8 cellular contexts compared by ENCODE assay signal in the genomic region with DNA sequence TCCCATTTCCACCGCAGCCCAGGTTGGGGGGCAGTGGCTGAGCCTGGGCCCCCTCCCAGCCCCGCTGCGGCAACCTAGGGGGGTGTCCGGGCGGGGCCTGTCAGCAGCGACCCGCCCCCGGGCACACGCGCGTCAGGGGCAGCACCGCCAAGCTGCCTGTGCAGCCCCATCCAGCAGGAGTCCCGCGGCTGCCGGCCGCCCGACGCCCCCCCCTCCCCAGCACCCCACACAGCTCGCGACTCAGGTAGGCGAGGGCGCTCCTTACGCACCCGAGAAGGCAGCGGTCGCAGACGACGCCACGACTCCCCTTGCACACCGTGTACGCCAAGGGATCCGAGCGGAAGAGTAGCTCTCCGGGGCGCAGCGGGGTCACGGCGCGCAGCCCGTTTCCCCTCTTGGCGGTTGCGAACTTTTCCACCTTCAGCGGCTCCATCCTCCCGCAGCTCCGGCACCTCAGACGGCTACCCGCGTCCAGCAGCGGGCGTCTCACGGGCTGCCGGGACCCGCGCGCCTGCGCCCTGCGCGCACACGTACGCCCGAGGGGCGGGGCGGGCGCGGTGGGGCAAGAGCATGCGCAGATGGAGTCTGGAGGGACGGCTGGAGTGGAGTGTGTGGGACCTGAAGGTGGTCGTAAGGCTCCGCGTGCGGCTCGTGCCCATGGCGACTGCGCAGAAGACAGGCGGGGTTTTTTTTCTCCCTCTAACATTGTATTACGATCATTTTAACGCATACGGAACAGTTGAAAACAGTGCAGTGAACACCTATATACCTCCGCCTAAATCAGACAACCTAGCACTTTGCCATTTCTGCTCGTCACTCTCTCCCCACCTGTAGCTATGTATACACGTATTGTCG. TPM values are rescaled to one million over a fixed set of nuclear protein-coding genes. Genes with fewer than 3 reads are reported as not detected.
DNase-seq lines count a peak whose midpoint lies in the region; ATAC-seq and TF ChIP-seq lines count a peak whose summit lies in the region.

Gene SMYD3 (minus strand): TSS at position 495 of the 855 bp plus-strand sequence.

- H3K4me1 Mint-ChIP-seq in IgD-negative memory B cell = peaks cover 10 to 21% (median 18%) of the 10 kb centered on the region in 3 donors
- peaks cover 28 to 34% of the 10 kb centered on the region in 2 donors for H3K4me1 Mint-ChIP-seq in natural killer cell treated with Interleukin-12 subunit alpha and Interleukin-12 subunit beta and Interleukin-15 and Interleukin-18, amount 100 ng/mL, for 72 hours (ENCODE audit: low read depth in 2 of 2)

- DNase-seq in DMS53 treated with DMSO at 0.1 percent for 48 hours (lab: John Stamatoyannopoulos, UW; ENCODE audit: unreplicated experiment) (peak; percentile 51), fibroblast of mammary gland (ENCODE audit: low read depth) (peak; percentile 60)
- DNase-seq in activated T-cell treated with anti-CD3 and anti-CD28 coated beads, Interleukin-2, amount 50 U/mL, for 48 hours = peak; percentile 78 to 81
- peak; percentile 88 for DNase-seq in natural killer cell treated with Interleukin-12 subunit alpha and Interleukin-12 subunit beta and Interleukin-15 and Interleukin-18, amount 100 ng/mL, for 72 hours (ENCODE audit: low spot score)
- DNase-seq in stimulated activated naive CD8-positive, alpha-beta T cell treated with anti-CD3 and anti-CD28 coated beads, Interleukin-15, Interleukin-2, amounts not matched to agents 100 U/mL and 50 U/mL, for 24 hours = peak; percentile 87

- H3K4me3 Mint-ChIP-seq in IgD-negative memory B cell = peak within 1 kb of the TSS; percentile 93 to 95 (median 93)
- peak within 1 kb of the TSS; percentile 91 for H3K4me3 Mint-ChIP-seq in natural killer cell treated with Interleukin-12 subunit alpha and Interleukin-12 subunit beta and Interleukin-15 and Interleukin-18, amount 100 ng/mL, for 72 hours

- peak within 1 kb of the TSS; percentile 85 for H3K4me3 ChIP-seq in fibroblast of mammary gland (ENCODE audit: control insufficient read depth, low read depth, low read length)

- peak; percentile 90 for ATAC-seq in GM21576 (IDR thresholded peaks at IDR 0.05; ENCODE audit: unreplicated experiment)
- peak; percentile 94 to 96 for ATAC-seq in natural killer cell treated with Interleukin-12 subunit alpha and Interleukin-12 subunit beta and Interleukin-15 and Interleukin-18, amount 100 ng/mL, for 72 hours
- peak; percentile 92 for ATAC-seq in stimulated activated naive CD8-positive, alpha-beta T cell treated with anti-CD3 and anti-CD28 coated beads, Interleukin-15, Interleukin-2, amounts not matched to agents 100 U/mL and 50 U/mL, for 24 hours

- no peak for TF ChIP-seq CTCF in fibroblast of mammary gland (conservative IDR thresholded peaks at IDR 0.05; ENCODE audit: control insufficient read depth, insufficient read depth, low read depth, low read length)

- no peaks in the 10 kb centered on the region for H3K27me3 Mint-ChIP-seq in IgD-negative memory B cell
- H3K27me3 Mint-ChIP-seq in natural killer cell treated with Interleukin-12 subunit alpha and Interleukin-12 subunit beta and Interleukin-15 and Interleukin-18, amount 100 ng/mL, for 72 hours = no peaks in the 10 kb centered on the region

- no peaks in the 10 kb centered on the region for H3K9me3 Mint-ChIP-seq in IgD-negative memory B cell
- no peaks in the 10 kb centered on the region for H3K9me3 Mint-ChIP-seq in natural killer cell treated with Interleukin-12 subunit alpha and Interleukin-12 subunit beta and Interleukin-15 and Interleukin-18, amount 100 ng/mL, for 72 hours

- H3K27ac Mint-ChIP-seq in IgD-negative memory B cell = peak within 1 kb of the TSS; percentile 21 to 92 (median 30)
- H3K27ac Mint-ChIP-seq in natural killer cell treated with Interleukin-12 subunit alpha and Interleukin-12 subunit beta and Interleukin-15 and Interleukin-18, amount 100 ng/mL, for 72 hours = peak within 1 kb of the TSS; percentile 82 to 88

- H3K36me3 Mint-ChIP-seq in IgD-negative memory B cell = no peaks in the 10 kb centered on the region
- H3K36me3 Mint-ChIP-seq in natural killer cell treated with Interleukin-12 subunit alpha and Interleukin-12 subunit beta and Interleukin-15 and Interleukin-18, amount 100 ng/mL, for 72 hours = no peaks in the 10 kb centered on the region

TF ChIP-seq in PFSK-1, 5 proteins besides CTCF, POLR2A, EP300 and RAD21:
- no peak; the same call in 1 of the 2 replicates for TF ChIP-seq SIN3A (IDR thresholded peaks at IDR 0.05; ENCODE audit: borderline replicate concordance, insufficient read depth, low read length)
- no peak for TF ChIP-seq FOXP2 (optimal IDR thresholded peaks at IDR 0.05; ENCODE audit: borderline replicate concordance, extremely low read depth, extremely low read length, insufficient read depth)
- 0 out of 2 replicates have a peak, but pooled peaks have one; percentile 35 for TF ChIP-seq TAF1 (IDR thresholded peaks at IDR 0.05; ENCODE audit: borderline replicate concordance, insufficient read depth, low read length)
- TF ChIP-seq, protein P1, sequence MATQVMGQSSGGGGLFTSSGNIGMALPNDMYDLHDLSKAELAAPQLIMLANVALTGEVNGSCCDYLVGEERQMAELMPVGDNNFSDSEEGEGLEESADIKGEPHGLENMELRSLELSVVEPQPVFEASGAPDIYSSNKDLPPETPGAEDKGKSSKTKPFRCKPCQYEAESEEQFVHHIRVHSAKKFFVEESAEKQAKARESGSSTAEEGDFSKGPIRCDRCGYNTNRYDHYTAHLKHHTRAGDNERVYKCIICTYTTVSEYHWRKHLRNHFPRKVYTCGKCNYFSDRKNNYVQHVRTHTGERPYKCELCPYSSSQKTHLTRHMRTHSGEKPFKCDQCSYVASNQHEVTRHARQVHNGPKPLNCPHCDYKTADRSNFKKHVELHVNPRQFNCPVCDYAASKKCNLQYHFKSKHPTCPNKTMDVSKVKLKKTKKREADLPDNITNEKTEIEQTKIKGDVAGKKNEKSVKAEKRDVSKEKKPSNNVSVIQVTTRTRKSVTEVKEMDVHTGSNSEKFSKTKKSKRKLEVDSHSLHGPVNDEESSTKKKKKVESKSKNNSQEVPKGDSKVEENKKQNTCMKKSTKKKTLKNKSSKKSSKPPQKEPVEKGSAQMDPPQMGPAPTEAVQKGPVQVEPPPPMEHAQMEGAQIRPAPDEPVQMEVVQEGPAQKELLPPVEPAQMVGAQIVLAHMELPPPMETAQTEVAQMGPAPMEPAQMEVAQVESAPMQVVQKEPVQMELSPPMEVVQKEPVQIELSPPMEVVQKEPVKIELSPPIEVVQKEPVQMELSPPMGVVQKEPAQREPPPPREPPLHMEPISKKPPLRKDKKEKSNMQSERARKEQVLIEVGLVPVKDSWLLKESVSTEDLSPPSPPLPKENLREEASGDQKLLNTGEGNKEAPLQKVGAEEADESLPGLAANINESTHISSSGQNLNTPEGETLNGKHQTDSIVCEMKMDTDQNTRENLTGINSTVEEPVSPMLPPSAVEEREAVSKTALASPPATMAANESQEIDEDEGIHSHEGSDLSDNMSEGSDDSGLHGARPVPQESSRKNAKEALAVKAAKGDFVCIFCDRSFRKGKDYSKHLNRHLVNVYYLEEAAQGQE (IDR thresholded peaks at IDR 0.05; ENCODE audit: insufficient read depth in 1 of 2, low read depth in 2 of 2, low read length in 2 of 2) = no peak
- peak; percentile 89 for TF ChIP-seq POLR2AphosphoS5 (IDR thresholded peaks at IDR 0.05; ENCODE audit: low read depth, low read length)
TF ChIP-seq in PFSK-1: peak in this region for 2.

RNA-seq across cellular contexts. Expression of gene SMYD3, which starts in this region (rescaled TPM):
- polyA plus RNA-seq in IgD-negative memory B cell = 35.9 TPM
- polyA plus RNA-seq in PFSK-1 (2012; ENCODE audit: insufficient read length, low read depth) = 23.7 TPM
- 10 to 100 TPM; 26.9 to 55.4 TPM for total RNA-seq in natural killer cell treated with Interleukin-12 subunit alpha and Interleukin-12 subunit beta and Interleukin-15 and Interleukin-18, amount 100 ng/mL, for 72 hours

Comparison
In these comparisons a context has a peak if more than half of its experiments do, and no peak if none do; other contexts are left out.
1. Peak in every context shown above with its lines: DNase-seq, ATAC-seq and H3K4me3 ChIP-seq.